ENCODE assay signal across 13 cellular contexts in genomic region chr14:88842414-88842813, GRCh38. TPM values are rescaled to one million over a fixed set of nuclear protein-coding genes. Genes with fewer than 3 reads are reported as not detected.
DNase-seq lines count a peak whose midpoint lies in the region; ATAC-seq, FAIRE-seq and TF ChIP-seq lines count a peak whose summit lies in the region.
"Had no signal": no experiment of that assay in that cellular context is flagged by ENCODE, and none has a peak within 500 bp of the region (broad histone marks: within the 10 kb centered on the region; RNA-seq: fewer than 3 reads in every experiment).

No MANE protein-coding gene starts in this region.

- H3K27me3 ChIP-seq in GM23248 (replicated peaks; ENCODE audit: insufficient read depth) (no peaks in the 10 kb centered on the region), SK-N-SH (ENCODE audit: insufficient read depth) (no peaks in the 10 kb centered on the region)

- H3K27ac ChIP-seq in GM23248 (no peak overlapping the region), SK-N-SH (ENCODE audit: low read depth in 2 of 2, low read length in 1 of 2) (peak overlapping the region in 1 of 2 experiments; percentile 93; a peak in 2 of 4 replicates)
- H3K27ac ChIP-seq: A549 had no signal

- ATAC-seq in GM21786 (IDR thresholded peaks at IDR 0.05; ENCODE audit: unreplicated experiment) (no peak), GM21367 (IDR thresholded peaks at IDR 0.05; ENCODE audit: unreplicated experiment) (no peak)
- ATAC-seq: A549; CD8-positive, alpha-beta T cell had no signal

- CTCF ChIA-PET in SK-N-SH (lab: Yijun Ruan, JAX): interaction anchor here (0.8 to 3.1 kb wide), 5 partner anchors 8 to 36 kb away, joined by 3 to 7 read pairs (median 4); partner anchors contain the start of gene TTC8

- H3K9me2 ChIP-seq in GM23248 (ENCODE audit: insufficient read depth): no peaks in the 10 kb centered on the region
- no peaks in the 10 kb centered on the region for H3K9me2 ChIP-seq in SK-N-SH

- H3K36me3 ChIP-seq in GM23248 (ENCODE audit: low read depth) (peaks cover 5% of the 10 kb centered on the region; the same call in 1 of the 2 replicates), SK-N-SH (replicated peaks in 1 of 2; ENCODE audit: control insufficient read depth in 1 of 2, insufficient read depth in 2 of 2, low read length in 1 of 2) (peaks cover 34 to 56% of the 10 kb centered on the region in 2 experiments)
- H3K36me3 ChIP-seq: HAP-1 had no signal

- H2AFZ ChIP-seq in GM23248 (no peak overlapping the region), SK-N-SH (ENCODE audit: low read depth) (no peak overlapping the region)

- H3K4me3 ChIP-seq in GM23248 (no peak overlapping the region), SK-N-SH (ENCODE audit: low read depth in 2 of 2, low read length in 1 of 2) (no peak overlapping the region)
- H3K4me3 ChIP-seq: A549, HAP-1 had no signal

- TF ChIP-seq CTCF in SK-N-SH (IDR thresholded peaks at IDR 0.05): no peak

- H3F3A ChIP-seq in GM23248 (ENCODE audit: insufficient read depth) (0 out of 2 replicates have a peak, but pooled peaks cover 5% of the 10 kb centered on the region), SK-N-SH (replicated peaks; ENCODE audit: insufficient read depth) (peaks cover 6% of the 10 kb centered on the region)

- no peak for DNase-seq in GM23248
- no peak for DNase-seq in SK-N-SH
- DNase-seq in NCI-H2081 treated with DMSO at 0.1 percent for 48 hours (lab: John Stamatoyannopoulos, UW): no peak
- DNase-seq: CD8-positive, alpha-beta T cell; COR-L47; DMS53 had no signal

- H3K79me2 ChIP-seq in GM23248 (ENCODE audit: insufficient read depth) (peaks cover 27% of the 10 kb centered on the region), SK-N-SH (ENCODE audit: insufficient read depth) (peaks cover 12% of the 10 kb centered on the region)

- 96 to 100% methylated on average over 1 of the region's 1 CpG for WGBS in GM23248 (ENCODE audit: low coverage in 1 of 2, low lambda C conversion rate in 2 of 2, missing lambda C conversion rate in 2 of 2), 2 experiments
- 68% methylated on average over 1 of the region's 1 CpG for WGBS in SK-N-SH (ENCODE audit: low lambda C conversion rate)

- TF ChIP-seq RAD21 in SK-N-SH (IDR thresholded peaks at IDR 0.05; ENCODE audit: low read length): no peak

- H3K9me3 ChIP-seq in GM23248 (ENCODE audit: low read depth): no peaks in the 10 kb centered on the region
- H3K9me3 ChIP-seq in SK-N-SH: no peaks in the 10 kb centered on the region
- H3K9me3 ChIP-seq: A549, HAP-1 had no signal

- H3K4me1 ChIP-seq in GM23248 (ENCODE audit: insufficient read depth) (peaks cover 18% of the 10 kb centered on the region), SK-N-SH (ENCODE audit: control insufficient read depth in 1 of 2, insufficient read depth in 2 of 2, low read depth in 1 of 2, low read length in 1 of 2) (peaks cover 7 to 26% of the 10 kb centered on the region in 2 experiments; a peak in 3 of 4 replicates)
- H3K4me1 ChIP-seq: A549, HAP-1 had no signal

- in situ Hi-C loops in GM23248 (cut with MboI): no loop called here

- H3K9ac ChIP-seq in GM23248: no peak overlapping the region
- H3K9ac ChIP-seq in SK-N-SH: no peak overlapping the region

- TF ChIP-seq EP300 in SK-N-SH (IDR thresholded peaks at IDR 0.05; ENCODE audit: borderline replicate concordance in 1 of 2, low read depth in 1 of 2, low read length in 1 of 2): no peak

- H3K4me2 ChIP-seq in GM23248 (ENCODE audit: unreplicated experiment): peak overlapping the region; percentile 45
- no peak overlapping the region for H3K4me2 ChIP-seq in SK-N-SH
- H3K4me2 ChIP-seq: A549 had no signal

- FAIRE-seq in islet of Langerhans (lab: Jason Lieb, UNC): peak; percentile 65
- FAIRE-seq: H1 had no signal

- POLR2A ChIA-PET in SK-N-SH (lab: Yijun Ruan, JAX): interaction anchor here (0.9 to 1.1 kb wide), 2 partner anchors 14 to 18 kb away, joined by 3 to 8 read pairs; partner anchors contain the start of gene TTC8

- H4K20me1 ChIP-seq in GM23248 (ENCODE audit: insufficient read depth): no peaks in the 10 kb centered on the region
- no peaks in the 10 kb centered on the region for H4K20me1 ChIP-seq in SK-N-SH (ENCODE audit: insufficient read depth)

TF ChIP-seq in SK-N-SH, 30 proteins besides CTCF, POLR2A, EP300 and RAD21:
- no peak for TF ChIP-seq RXRA (IDR thresholded peaks at IDR 0.05; ENCODE audit: borderline replicate concordance, low read depth)
- peak; percentile 33 for TF ChIP-seq CHD2 (IDR thresholded peaks at IDR 0.05; ENCODE audit: low read length, partially characterized antibody)
- peak; percentile 75; the same call in 1 of the 2 replicates for TF ChIP-seq RCOR1 (IDR thresholded peaks at IDR 0.05; ENCODE audit: low read length)

RNA-seq across cellular contexts. Expression of gene TTC8, which starts 18.0 kb away (rescaled TPM):
- total RNA-seq in GM23248 (2014; rRNA removed; shearing (Covaris generic)): 47.7 and 49.4 TPM in 2 replicates
- polyA plus RNA-seq in GM23248 (2016; fragmentation: Nextera tagmentation; extraction: Ambion mirVana) (37.7 and 38.3 TPM in 2 replicates), SK-N-SH (2012; rRNA removed) (51.6 and 73.9 TPM in 2 replicates)
- 62.8 and 66.2 TPM in 2 replicates for polyA plus RNA-seq in SK-N-SH (2012; cell fraction: cytosol; rRNA removed)
- 58.0 and 80.1 TPM in 2 replicates for polyA plus RNA-seq in SK-N-SH (2012; cell fraction: nucleus; rRNA removed)

RNA-seq across cellular contexts. Expression of gene EML5, which starts 49.7 kb away (rescaled TPM):
- under 0.01 TPM in 1 of 2 replicates, not detected in the other for total RNA-seq in GM23248 (2014; rRNA removed; shearing (Covaris generic))
- polyA plus RNA-seq in GM23248 (2016; fragmentation: Nextera tagmentation; extraction: Ambion mirVana): 0.25 TPM in 1 of 2 replicates, not detected in the other
- 0.23 and 1.1 TPM in 2 replicates for polyA plus RNA-seq in SK-N-SH (2012; rRNA removed)
- 1.7 and 2.1 TPM in 2 replicates for polyA plus RNA-seq in SK-N-SH (2012; cell fraction: cytosol; rRNA removed)
- 1.6 and 1.9 TPM in 2 replicates for polyA plus RNA-seq in SK-N-SH (2012; cell fraction: nucleus; rRNA removed)
- polyA plus RNA-seq: CD14-positive monocyte had no signal
